In the genomic region with DNA sequence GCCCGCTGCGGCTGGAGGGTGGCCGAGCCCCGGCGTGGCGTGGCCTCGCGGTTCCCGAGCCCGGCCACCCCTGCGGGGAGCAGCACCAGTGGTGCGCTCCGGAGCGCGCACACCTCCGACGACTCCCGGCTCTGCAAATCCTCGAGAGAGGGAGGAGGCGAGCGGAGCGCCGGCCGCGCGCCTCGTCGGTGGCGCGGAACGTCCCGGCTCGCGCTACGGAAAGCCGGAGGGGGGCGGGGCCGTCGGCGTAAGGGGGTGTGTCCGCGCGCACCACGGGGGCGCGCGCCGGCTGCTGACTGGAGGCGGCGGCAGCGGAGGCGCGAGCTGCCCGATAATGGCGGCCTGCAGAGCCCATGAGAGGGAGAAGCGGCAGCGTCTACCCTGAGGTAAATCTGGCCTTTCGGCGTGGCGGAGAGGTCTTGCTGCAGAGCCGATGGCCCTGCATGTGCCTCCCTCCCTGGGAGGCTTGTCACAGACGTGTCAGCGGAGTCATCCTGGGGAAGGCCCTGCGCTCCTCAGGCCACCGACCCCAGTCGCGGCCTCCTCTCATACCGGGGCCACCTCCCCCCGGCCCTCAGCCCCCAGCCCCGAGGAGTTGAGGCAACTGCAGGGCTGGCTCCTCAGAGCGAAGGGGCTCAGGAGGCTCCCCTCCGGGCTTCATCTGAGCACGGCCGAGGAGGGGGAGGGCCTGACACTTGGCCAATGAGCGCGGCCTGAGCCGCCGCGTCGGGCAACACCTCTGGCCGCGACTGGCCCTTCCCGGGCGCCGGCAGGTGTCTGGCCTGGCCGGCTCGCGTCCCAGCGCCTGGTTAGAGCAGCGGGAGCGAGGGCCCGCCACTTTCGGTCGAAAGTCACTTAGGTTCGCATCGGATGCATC, we compare ENCODE assay signal across 1 cellular context.
TF ChIP-seq lines count a peak whose summit lies in the region.

A gene (plus strand): TSS at position 295 of the 877 bp plus-strand sequence. CDS start 2,485 bp downstream, outside the sequence.

TF ChIP-seq in K562, 482 proteins besides CTCF, POLR2A, EP300 and RAD21 (continued from another document and continues in another):
- TF ChIP-seq, protein P1, sequence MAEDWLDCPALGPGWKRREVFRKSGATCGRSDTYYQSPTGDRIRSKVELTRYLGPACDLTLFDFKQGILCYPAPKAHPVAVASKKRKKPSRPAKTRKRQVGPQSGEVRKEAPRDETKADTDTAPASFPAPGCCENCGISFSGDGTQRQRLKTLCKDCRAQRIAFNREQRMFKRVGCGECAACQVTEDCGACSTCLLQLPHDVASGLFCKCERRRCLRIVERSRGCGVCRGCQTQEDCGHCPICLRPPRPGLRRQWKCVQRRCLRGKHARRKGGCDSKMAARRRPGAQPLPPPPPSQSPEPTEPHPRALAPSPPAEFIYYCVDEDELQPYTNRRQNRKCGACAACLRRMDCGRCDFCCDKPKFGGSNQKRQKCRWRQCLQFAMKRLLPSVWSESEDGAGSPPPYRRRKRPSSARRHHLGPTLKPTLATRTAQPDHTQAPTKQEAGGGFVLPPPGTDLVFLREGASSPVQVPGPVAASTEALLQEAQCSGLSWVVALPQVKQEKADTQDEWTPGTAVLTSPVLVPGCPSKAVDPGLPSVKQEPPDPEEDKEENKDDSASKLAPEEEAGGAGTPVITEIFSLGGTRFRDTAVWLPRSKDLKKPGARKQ (CRISPR knock-in tag; IDR thresholded peaks at IDR 0.05) = no peak
- TF ChIP-seq SAFB (IDR thresholded peaks at IDR 0.05; ENCODE audit: borderline replicate concordance, low read depth, low read length) = 0 out of 2 replicates have a peak, but pooled peaks have one; percentile 50
- no peak for TF ChIP-seq GATA2 (CRISPR knock-in tag; IDR thresholded peaks at IDR 0.05)
- peak; percentile 68; the same call in 1 of the 2 replicates for TF ChIP-seq ZKSCAN1 (IDR thresholded peaks at IDR 0.05; ENCODE audit: low read depth, low read length)
- TF ChIP-seq, protein P2, sequence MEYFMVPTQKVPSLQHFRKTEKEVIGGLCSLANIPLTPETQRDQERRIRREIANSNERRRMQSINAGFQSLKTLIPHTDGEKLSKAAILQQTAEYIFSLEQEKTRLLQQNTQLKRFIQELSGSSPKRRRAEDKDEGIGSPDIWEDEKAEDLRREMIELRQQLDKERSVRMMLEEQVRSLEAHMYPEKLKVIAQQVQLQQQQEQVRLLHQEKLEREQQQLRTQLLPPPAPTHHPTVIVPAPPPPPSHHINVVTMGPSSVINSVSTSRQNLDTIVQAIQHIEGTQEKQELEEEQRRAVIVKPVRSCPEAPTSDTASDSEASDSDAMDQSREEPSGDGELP (CRISPR knock-in tag; IDR thresholded peaks at IDR 0.05; ENCODE audit: borderline replicate concordance) = peak; percentile 34; the same call in 1 of the 2 replicates
- TF ChIP-seq RBM14 (IDR thresholded peaks at IDR 0.05; ENCODE audit: borderline replicate concordance, insufficient read depth, low read depth, low read length) = 0 out of 2 replicates have a peak, but pooled peaks have one; percentile 29
- TF ChIP-seq, protein P3, sequence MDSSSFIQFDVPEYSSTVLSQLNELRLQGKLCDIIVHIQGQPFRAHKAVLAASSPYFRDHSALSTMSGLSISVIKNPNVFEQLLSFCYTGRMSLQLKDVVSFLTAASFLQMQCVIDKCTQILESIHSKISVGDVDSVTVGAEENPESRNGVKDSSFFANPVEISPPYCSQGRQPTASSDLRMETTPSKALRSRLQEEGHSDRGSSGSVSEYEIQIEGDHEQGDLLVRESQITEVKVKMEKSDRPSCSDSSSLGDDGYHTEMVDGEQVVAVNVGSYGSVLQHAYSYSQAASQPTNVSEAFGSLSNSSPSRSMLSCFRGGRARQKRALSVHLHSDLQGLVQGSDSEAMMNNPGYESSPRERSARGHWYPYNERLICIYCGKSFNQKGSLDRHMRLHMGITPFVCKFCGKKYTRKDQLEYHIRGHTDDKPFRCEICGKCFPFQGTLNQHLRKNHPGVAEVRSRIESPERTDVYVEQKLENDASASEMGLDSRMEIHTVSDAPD (CRISPR knock-in tag; IDR thresholded peaks at IDR 0.05) = no peak
- peak; percentile 69 for TF ChIP-seq POLR2AphosphoS5 (IDR thresholded peaks at IDR 0.05; ENCODE audit: control insufficient read depth, insufficient read depth, low read depth, low read length)
- TF ChIP-seq RBBP5 (IDR thresholded peaks at IDR 0.05; ENCODE audit: borderline replicate concordance, insufficient read depth, low read length, poor library complexity, severe bottlenecking) = peak; percentile 88
- TF ChIP-seq, protein P4, sequence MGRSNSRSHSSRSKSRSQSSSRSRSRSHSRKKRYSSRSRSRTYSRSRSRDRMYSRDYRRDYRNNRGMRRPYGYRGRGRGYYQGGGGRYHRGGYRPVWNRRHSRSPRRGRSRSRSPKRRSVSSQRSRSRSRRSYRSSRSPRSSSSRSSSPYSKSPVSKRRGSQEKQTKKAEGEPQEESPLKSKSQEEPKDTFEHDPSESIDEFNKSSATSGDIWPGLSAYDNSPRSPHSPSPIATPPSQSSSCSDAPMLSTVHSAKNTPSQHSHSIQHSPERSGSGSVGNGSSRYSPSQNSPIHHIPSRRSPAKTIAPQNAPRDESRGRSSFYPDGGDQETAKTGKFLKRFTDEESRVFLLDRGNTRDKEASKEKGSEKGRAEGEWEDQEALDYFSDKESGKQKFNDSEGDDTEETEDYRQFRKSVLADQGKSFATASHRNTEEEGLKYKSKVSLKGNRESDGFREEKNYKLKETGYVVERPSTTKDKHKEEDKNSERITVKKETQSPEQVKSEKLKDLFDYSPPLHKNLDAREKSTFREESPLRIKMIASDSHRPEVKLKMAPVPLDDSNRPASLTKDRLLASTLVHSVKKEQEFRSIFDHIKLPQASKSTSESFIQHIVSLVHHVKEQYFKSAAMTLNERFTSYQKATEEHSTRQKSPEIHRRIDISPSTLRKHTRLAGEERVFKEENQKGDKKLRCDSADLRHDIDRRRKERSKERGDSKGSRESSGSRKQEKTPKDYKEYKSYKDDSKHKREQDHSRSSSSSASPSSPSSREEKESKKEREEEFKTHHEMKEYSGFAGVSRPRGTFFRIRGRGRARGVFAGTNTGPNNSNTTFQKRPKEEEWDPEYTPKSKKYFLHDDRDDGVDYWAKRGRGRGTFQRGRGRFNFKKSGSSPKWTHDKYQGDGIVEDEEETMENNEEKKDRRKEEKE (IDR thresholded peaks at IDR 0.05; ENCODE audit: borderline replicate concordance in 1 of 2, control insufficient read depth in 1 of 2, low read depth in 2 of 2, low read length in 1 of 2) = no peak
- TF ChIP-seq JUND (IDR thresholded peaks at IDR 0.05; ENCODE audit: borderline replicate concordance, low read depth, low read length) = peak; percentile 86
- TF ChIP-seq JUND (tag; IDR thresholded peaks at IDR 0.05; ENCODE audit: borderline replicate concordance, low read depth, low read length) = no peak; the same call in 2 of the 3 replicates
- TF ChIP-seq HNRNPLL (IDR thresholded peaks at IDR 0.05; ENCODE audit: low read depth, low read length, poor library complexity, severe bottlenecking) = no peak
- TF ChIP-seq MCM2 (IDR thresholded peaks at IDR 0.05; ENCODE audit: low read depth) = no peak
- TF ChIP-seq U2AF2 (optimal IDR thresholded peaks at IDR 0.05; ENCODE audit: low read depth, low read length) = no peak
- no peak for TF ChIP-seq ZNF143 (CRISPR knock-in tag; IDR thresholded peaks at IDR 0.05)
- TF ChIP-seq, protein P5, sequence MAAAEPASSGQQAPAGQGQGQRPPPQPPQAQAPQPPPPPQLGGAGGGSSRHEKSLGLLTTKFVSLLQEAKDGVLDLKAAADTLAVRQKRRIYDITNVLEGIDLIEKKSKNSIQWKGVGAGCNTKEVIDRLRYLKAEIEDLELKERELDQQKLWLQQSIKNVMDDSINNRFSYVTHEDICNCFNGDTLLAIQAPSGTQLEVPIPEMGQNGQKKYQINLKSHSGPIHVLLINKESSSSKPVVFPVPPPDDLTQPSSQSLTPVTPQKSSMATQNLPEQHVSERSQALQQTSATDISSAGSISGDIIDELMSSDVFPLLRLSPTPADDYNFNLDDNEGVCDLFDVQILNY (CRISPR knock-in tag; IDR thresholded peaks at IDR 0.05) = no peak; the same call in 1 of the 2 replicates
- TF ChIP-seq ZBTB8A (IDR thresholded peaks at IDR 0.05; ENCODE audit: partially characterized antibody) = no peak
- TF ChIP-seq CBFA2T3 (IDR thresholded peaks at IDR 0.05) = no peak
- TF ChIP-seq ZNF696 (CRISPR knock-in tag; conservative IDR thresholded peaks at IDR 0.05) = no peak
- peak; percentile 75; the same call in 1 of the 2 replicates for TF ChIP-seq CREB1 (IDR thresholded peaks at IDR 0.05)
- TF ChIP-seq CREB1 (CRISPR knock-in tag; IDR thresholded peaks at IDR 0.05) = no peak; the same call in none of the 2 replicates
- TF ChIP-seq, protein P6, sequence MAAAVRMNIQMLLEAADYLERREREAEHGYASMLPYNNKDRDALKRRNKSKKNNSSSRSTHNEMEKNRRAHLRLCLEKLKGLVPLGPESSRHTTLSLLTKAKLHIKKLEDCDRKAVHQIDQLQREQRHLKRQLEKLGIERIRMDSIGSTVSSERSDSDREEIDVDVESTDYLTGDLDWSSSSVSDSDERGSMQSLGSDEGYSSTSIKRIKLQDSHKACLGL (CRISPR knock-in tag; IDR thresholded peaks at IDR 0.05; ENCODE audit: borderline replicate concordance, poor library complexity, severe bottlenecking) = peak; percentile 55
- no peak for TF ChIP-seq EZH2 (IDR thresholded peaks at IDR 0.05; ENCODE audit: borderline replicate concordance, low read depth, low read length)
- TF ChIP-seq, protein P7, sequence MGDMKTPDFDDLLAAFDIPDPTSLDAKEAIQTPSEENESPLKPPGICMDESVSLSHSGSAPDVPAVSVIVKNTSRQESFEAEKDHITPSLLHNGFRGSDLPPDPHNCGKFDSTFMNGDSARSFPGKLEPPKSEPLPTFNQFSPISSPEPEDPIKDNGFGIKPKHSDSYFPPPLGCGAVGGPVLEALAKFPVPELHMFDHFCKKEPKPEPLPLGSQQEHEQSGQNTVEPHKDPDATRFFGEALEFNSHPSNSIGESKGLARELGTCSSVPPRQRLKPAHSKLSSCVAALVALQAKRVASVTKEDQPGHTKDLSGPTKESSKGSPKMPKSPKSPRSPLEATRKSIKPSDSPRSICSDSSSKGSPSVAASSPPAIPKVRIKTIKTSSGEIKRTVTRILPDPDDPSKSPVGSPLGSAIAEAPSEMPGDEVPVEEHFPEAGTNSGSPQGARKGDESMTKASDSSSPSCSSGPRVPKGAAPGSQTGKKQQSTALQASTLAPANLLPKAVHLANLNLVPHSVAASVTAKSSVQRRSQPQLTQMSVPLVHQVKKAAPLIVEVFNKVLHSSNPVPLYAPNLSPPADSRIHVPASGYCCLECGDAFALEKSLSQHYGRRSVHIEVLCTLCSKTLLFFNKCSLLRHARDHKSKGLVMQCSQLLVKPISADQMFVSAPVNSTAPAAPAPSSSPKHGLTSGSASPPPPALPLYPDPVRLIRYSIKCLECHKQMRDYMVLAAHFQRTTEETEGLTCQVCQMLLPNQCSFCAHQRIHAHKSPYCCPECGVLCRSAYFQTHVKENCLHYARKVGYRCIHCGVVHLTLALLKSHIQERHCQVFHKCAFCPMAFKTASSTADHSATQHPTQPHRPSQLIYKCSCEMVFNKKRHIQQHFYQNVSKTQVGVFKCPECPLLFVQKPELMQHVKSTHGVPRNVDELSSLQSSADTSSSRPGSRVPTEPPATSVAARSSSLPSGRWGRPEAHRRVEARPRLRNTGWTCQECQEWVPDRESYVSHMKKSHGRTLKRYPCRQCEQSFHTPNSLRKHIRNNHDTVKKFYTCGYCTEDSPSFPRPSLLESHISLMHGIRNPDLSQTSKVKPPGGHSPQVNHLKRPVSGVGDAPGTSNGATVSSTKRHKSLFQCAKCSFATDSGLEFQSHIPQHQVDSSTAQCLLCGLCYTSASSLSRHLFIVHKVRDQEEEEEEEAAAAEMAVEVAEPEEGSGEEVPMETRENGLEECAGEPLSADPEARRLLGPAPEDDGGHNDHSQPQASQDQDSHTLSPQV (IDR thresholded peaks at IDR 0.05) = peak; percentile 73
- no peak for TF ChIP-seq NR3C1 (CRISPR knock-in tag; IDR thresholded peaks at IDR 0.05)
- TF ChIP-seq ZFP36 (IDR thresholded peaks at IDR 0.05; ENCODE audit: low read depth, low read length, partially characterized antibody) = no peak
- TF ChIP-seq CBFA2T2 (conservative IDR thresholded peaks at IDR 0.05) = no peak
- no peak for TF ChIP-seq DACH1 (IDR thresholded peaks at IDR 0.05; ENCODE audit: partially characterized antibody)
- TF ChIP-seq, protein P8, sequence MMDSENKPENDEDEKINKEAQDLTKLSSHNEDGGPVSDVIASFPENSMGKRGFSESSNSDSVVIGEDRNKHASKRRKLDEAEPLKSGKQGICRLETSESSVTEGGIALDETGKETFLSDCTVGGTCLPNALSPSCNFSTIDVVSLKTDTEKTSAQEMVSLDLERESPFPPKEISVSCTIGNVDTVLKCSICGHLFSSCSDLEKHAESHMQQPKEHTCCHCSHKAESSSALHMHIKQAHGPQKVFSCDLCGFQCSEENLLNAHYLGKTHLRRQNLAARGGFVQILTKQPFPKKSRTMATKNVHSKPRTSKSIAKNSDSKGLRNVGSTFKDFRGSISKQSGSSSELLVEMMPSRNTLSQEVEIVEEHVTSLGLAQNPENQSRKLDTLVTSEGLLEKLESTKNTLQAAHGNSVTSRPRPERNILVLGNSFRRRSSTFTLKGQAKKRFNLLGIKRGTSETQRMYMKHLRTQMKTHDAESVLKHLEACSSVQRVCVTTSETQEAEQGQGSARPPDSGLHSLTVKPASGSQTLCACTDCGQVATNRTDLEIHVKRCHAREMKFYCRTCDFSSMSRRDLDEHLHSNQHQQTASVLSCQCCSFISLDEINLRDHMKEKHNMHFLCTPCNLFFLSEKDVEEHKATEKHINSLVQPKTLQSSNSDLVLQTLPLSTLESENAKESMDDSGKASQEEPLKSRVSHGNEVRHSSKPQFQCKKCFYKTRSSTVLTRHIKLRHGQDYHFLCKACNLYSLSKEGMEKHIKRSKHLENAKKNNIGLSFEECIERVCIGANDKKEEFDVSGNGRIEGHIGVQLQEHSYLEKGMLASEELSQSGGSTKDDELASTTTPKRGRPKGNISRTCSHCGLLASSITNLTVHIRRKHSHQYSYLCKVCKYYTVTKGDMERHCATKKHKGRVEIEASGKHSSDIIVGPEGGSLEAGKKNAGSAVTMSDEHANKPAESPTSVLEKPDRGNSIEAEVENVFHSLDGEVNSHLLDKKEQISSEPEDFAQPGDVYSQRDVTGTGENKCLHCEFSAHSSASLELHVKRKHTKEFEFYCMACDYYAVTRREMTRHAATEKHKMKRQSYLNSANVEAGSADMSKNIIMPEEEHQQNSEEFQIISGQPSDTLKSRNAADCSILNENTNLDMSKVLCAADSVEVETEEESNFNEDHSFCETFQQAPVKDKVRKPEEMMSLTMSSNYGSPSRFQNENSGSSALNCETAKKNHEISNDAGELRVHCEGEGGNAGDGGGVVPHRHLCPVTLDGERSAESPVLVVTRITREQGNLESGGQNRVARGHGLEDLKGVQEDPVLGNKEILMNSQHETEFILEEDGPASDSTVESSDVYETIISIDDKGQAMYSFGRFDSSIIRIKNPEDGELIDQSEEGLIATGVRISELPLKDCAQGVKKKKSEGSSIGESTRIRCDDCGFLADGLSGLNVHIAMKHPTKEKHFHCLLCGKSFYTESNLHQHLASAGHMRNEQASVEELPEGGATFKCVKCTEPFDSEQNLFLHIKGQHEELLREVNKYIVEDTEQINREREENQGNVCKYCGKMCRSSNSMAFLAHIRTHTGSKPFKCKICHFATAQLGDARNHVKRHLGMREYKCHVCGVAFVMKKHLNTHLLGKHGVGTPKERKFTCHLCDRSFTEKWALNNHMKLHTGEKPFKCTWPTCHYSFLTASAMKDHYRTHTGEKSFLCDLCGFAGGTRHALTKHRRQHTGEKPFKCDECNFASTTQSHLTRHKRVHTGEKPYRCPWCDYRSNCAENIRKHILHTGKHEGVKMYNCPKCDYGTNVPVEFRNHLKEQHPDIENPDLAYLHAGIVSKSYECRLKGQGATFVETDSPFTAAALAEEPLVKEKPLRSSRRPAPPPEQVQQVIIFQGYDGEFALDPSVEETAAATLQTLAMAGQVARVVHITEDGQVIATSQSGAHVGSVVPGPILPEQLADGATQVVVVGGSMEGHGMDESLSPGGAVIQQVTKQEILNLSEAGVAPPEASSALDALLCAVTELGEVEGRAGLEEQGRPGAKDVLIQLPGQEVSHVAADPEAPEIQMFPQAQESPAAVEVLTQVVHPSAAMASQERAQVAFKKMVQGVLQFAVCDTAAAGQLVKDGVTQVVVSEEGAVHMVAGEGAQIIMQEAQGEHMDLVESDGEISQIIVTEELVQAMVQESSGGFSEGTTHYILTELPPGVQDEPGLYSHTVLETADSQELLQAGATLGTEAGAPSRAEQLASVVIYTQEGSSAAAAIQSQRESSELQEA (IDR thresholded peaks at IDR 0.05; ENCODE audit: low read depth) = peak; percentile 91
